8 cellular contexts compared by ENCODE assay signal in genomic region chr7:141975806-141976523, GRCh38. TPM values are rescaled to one million over a fixed set of nuclear protein-coding genes. Genes with fewer than 3 reads are reported as not detected.
A peak's percentile ranks its signal among the peaks of the same experiment; 100 is the strongest.
DNase-seq lines count a peak whose midpoint lies in the region; ATAC-seq and TF ChIP-seq lines count a peak whose summit lies in the region.

No MANE protein-coding gene starts in this region.

- no peak overlapping the region for H3K4ac ChIP-seq in trophoblast cell (ENCODE audit: low read depth, low read length)

- H3K4me1 ChIP-seq in GM23338 (ENCODE audit: insufficient read depth) (no peaks in the 10 kb centered on the region), trophoblast cell (ENCODE audit: control insufficient read depth in 1 of 2, insufficient read depth in 2 of 2, low read length in 2 of 2) (peaks cover 0 to 2% of the 10 kb centered on the region in 2 experiments), upper lobe of left lung (peaks cover 0 to 5% (median 0%) of the 10 kb centered on the region in 4 donors)

- H3K27ac ChIP-seq in GM23338 (ENCODE audit: low read depth) (no peak overlapping the region), trophoblast cell (ENCODE audit: low read depth, low read length) (no peak overlapping the region), upper lobe of left lung (peak overlapping the region in 1 of 4 donors; percentile 77)

- DNase-seq in ELR (ENCODE audit: low read depth) (peak; percentile 61), GM23338 (ENCODE audit: low spot score) (peak; percentile 95), LoVo (ENCODE audit: low spot score) (peak; percentile 86), SK-N-DZ (ENCODE audit: low spot score) (peak; percentile 40), Right ventricle myocardium superior (peak; percentile 75), trophoblast cell (peak; percentile 67 to 90), upper lobe of left lung (peak; percentile 33 to 80)
- peak; percentile 69 for DNase-seq in activated naive CD4-positive, alpha-beta T cell treated with anti-CD3 and anti-CD28 coated beads, Interleukin-2, amount 50 U/mL, for 16 hours

- no peak for TF ChIP-seq POLR2A in upper lobe of left lung (IDR thresholded peaks at IDR 0.05)

- H3K4me3 ChIP-seq in GM23338 (peak overlapping the region; percentile 18), trophoblast cell (ENCODE audit: low read depth, low read length) (no peak overlapping the region), upper lobe of left lung (peak overlapping the region in 3 of 4 donors; percentile 8 to 30 (median 23))

- TF ChIP-seq CTCF in GM23338 (conservative IDR thresholded peaks at IDR 0.05; ENCODE audit: low read depth in 2 of 2) (peak; percentile 97 to 99), upper lobe of left lung (IDR thresholded peaks at IDR 0.05) (peak; percentile 58 to 78 (median 72))

- H3K9me2 ChIP-seq in GM23338 (ENCODE audit: insufficient read depth), result no peaks in the 10 kb centered on the region

- no CpG with 5 or more reads among the region's 21 CpGs for WGBS in trophoblast cell (ENCODE audit: extremely low coverage, insufficient coverage, insufficient read length)
- WGBS in upper lobe of left lung, 2 donors, result 15% methylated on average over 18 to 21 of the region's 21 CpGs

- H3K9ac ChIP-seq in trophoblast cell (ENCODE audit: low read length), result no peak overlapping the region

- TF ChIP-seq EP300 in upper lobe of left lung (IDR thresholded peaks at IDR 0.05), result no peak

- no peak overlapping the region for H2BK12ac ChIP-seq in trophoblast cell (ENCODE audit: low read length)

- H2AK5ac ChIP-seq in trophoblast cell (ENCODE audit: low read length), result no peak overlapping the region

- no peaks in the 10 kb centered on the region for H3K79me1 ChIP-seq in trophoblast cell (ENCODE audit: low read length)

- H3K18ac ChIP-seq in trophoblast cell (ENCODE audit: low read length), result no peak overlapping the region

- no peak overlapping the region for H2BK120ac ChIP-seq in trophoblast cell (ENCODE audit: insufficient read depth, low read length, poor library complexity)

- H4K20me1 ChIP-seq in GM23338 (replicated peaks; ENCODE audit: insufficient read depth), result no peaks in the 10 kb centered on the region

- H3K27me3 ChIP-seq in GM23338 (ENCODE audit: insufficient read depth) (no peaks in the 10 kb centered on the region), trophoblast cell (ENCODE audit: insufficient read depth, low read length) (no peaks in the 10 kb centered on the region), upper lobe of left lung (no peaks in the 10 kb centered on the region)

- no peaks in the 10 kb centered on the region for H3K36me3 ChIP-seq in GM23338 (ENCODE audit: insufficient read depth)
- H3K36me3 ChIP-seq in trophoblast cell (ENCODE audit: control insufficient read depth in 1 of 2, insufficient read depth in 2 of 2, low read length in 2 of 2), result no peaks in the 10 kb centered on the region
- no peaks in the 10 kb centered on the region for H3K36me3 ChIP-seq in upper lobe of left lung

- H4K91ac ChIP-seq in trophoblast cell (ENCODE audit: low read depth, low read length), result no peak overlapping the region

- no peak overlapping the region for H2BK5ac ChIP-seq in trophoblast cell (ENCODE audit: low read depth, low read length, poor library complexity)

- no peak overlapping the region for H3K14ac ChIP-seq in trophoblast cell (ENCODE audit: low read length)

- H3K27ac Mint-ChIP-seq in GM23338, result peak overlapping the region; percentile 39

- H3K4me2 ChIP-seq in GM23338, result peak overlapping the region; percentile 19; the same call in 1 of the 2 replicates
- peak overlapping the region; percentile 66 for H3K4me2 ChIP-seq in trophoblast cell (ENCODE audit: low read length)

- H2AFZ ChIP-seq in GM23338 (peak overlapping the region; percentile 76), trophoblast cell (ENCODE audit: insufficient read depth, low read length, poor library complexity) (peak overlapping the region; percentile 42)

- ATAC-seq in GM23338 (peak; percentile 94), Right ventricle myocardium superior (ENCODE audit: poor library complexity) (peak; percentile 57), upper lobe of left lung (ENCODE audit: low FRiP score in 2 of 2) (peak; percentile 86 to 87)

- peaks cover 5% of the 10 kb centered on the region for H3K27me3 Mint-ChIP-seq in GM23338 (ENCODE audit: insufficient read depth, low read depth, poor library complexity)

- H3K23ac ChIP-seq in trophoblast cell (ENCODE audit: low read length), result no peak overlapping the region

- H3K9me3 ChIP-seq in trophoblast cell (ENCODE audit: insufficient read depth, low read depth, low read length) (no peaks in the 10 kb centered on the region), upper lobe of left lung (no peaks in the 10 kb centered on the region)

- no peak overlapping the region for H4K12ac ChIP-seq in trophoblast cell (ENCODE audit: low read depth, low read length)

- intact Hi-C loops in Right ventricle myocardium superior (cut with DNase I), result no loop called here

- no peaks in the 10 kb centered on the region for H3K36me3 Mint-ChIP-seq in GM23338 (ENCODE audit: low read depth)

- H3K4me3 Mint-ChIP-seq in GM23338, result peak overlapping the region; percentile 12; the same call in 1 of the 3 replicates

- H3K4me1 Mint-ChIP-seq in GM23338, result peaks cover 6% of the 10 kb centered on the region; the same call in 2 of the 3 replicates

- no peaks in the 10 kb centered on the region for H3F3A ChIP-seq in GM23338 (replicated peaks; ENCODE audit: low read depth)

- peak overlapping the region; percentile 10 for H4K8ac ChIP-seq in trophoblast cell (ENCODE audit: low read depth, low read length)

- peaks cover 4% of the 10 kb centered on the region; the same call in 2 of the 3 replicates for H3K9me3 Mint-ChIP-seq in GM23338

- H3K79me2 ChIP-seq in GM23338 (replicated peaks; ENCODE audit: insufficient read depth), result no peaks in the 10 kb centered on the region
- no peaks in the 10 kb centered on the region for H3K79me2 ChIP-seq in trophoblast cell (ENCODE audit: control insufficient read depth, insufficient read depth, low read length, poor library complexity)

TF ChIP-seq in GM23338, 12 proteins besides CTCF, POLR2A, EP300 and RAD21 (continues in another document):
- TF ChIP-seq ETS1 (IDR thresholded peaks at IDR 0.05), result 0 out of 2 replicates have a peak, but pooled peaks have one; percentile 13
- no peak for TF ChIP-seq JUNB (IDR thresholded peaks at IDR 0.05; ENCODE audit: unreplicated experiment)

RNA-seq across cellular contexts. Expression of gene TAS2R38, which starts 2.4 kb away (rescaled TPM):
- 0.24 TPM in 1 of 2 replicates, not detected in the other for total RNA-seq in GM23338 (2014; rRNA removed; shearing (Covaris generic))
- 0.31 TPM in 1 of 2 replicates, not detected in the other for polyA plus RNA-seq in GM23338 (2016; fragmentation: Nextera tagmentation; extraction: Ambion mirVana)
- polyA plus RNA-seq in SK-N-DZ (2014; cell fraction: cytosol; rRNA removed), result not detected in 2 replicates
- not detected in 2 replicates for polyA plus RNA-seq in SK-N-DZ (2014; cell fraction: nucleus; rRNA removed)
- not detected for total RNA-seq in Right ventricle myocardium superior
- not detected in 2 replicates for polyA plus RNA-seq in trophoblast cell (2013)
- not detected for total RNA-seq in upper lobe of left lung

RNA-seq across cellular contexts. Expression of gene MGAM, which starts 19.7 kb away (rescaled TPM):
- 0.03 and 0.23 TPM in 2 replicates for total RNA-seq in GM23338 (2014; rRNA removed; shearing (Covaris generic))
- polyA plus RNA-seq in GM23338 (2016; fragmentation: Nextera tagmentation; extraction: Ambion mirVana), result 0.29 TPM in 1 of 2 replicates, not detected in the other
- polyA plus RNA-seq in SK-N-DZ (2014; cell fraction: cytosol; rRNA removed), result 0.01 TPM in 1 of 2 replicates, not detected in the other
- 0.10 and 2.7 TPM in 2 replicates for polyA plus RNA-seq in SK-N-DZ (2014; cell fraction: nucleus; rRNA removed)
- total RNA-seq in Right ventricle myocardium superior, result 0.65 TPM
- polyA plus RNA-seq in trophoblast cell (2013), result 0.08 and 0.15 TPM in 2 replicates
- total RNA-seq in upper lobe of left lung, result 10 to 100 TPM in 2 of 6 donors, 1 to 10 TPM in 4; 3.5 to 17.3 (median 7.6) TPM

RNA-seq across cellular contexts. Expression of gene CLEC5A, which starts 29.2 kb away (rescaled TPM):
- total RNA-seq in GM23338 (2014; rRNA removed; shearing (Covaris generic)), result not detected in 2 replicates
- polyA plus RNA-seq in GM23338 (2016; fragmentation: Nextera tagmentation; extraction: Ambion mirVana), result not detected in 2 replicates
- not detected in 2 replicates for polyA plus RNA-seq in SK-N-DZ (2014; cell fraction: cytosol; rRNA removed)
- polyA plus RNA-seq in SK-N-DZ (2014; cell fraction: nucleus; rRNA removed), result not detected in 2 replicates
- total RNA-seq in Right ventricle myocardium superior (0.08 TPM), upper lobe of left lung (10 to 100 TPM in 2 of 6 donors, 1 to 10 TPM in 3, not detected in 1; 2.4 to 11.6 (median 6.3) TPM)
- polyA plus RNA-seq in trophoblast cell (2013), result not detected in 2 replicates

RNA-seq across cellular contexts. Expression of gene OR9A4, which starts 59.8 kb away (rescaled TPM):
- 1.6 TPM in 1 of 2 replicates, not detected in the other for total RNA-seq in GM23338 (2014; rRNA removed; shearing (Covaris generic))
- polyA plus RNA-seq in GM23338 (2016; fragmentation: Nextera tagmentation; extraction: Ambion mirVana), result 0.14 TPM in 1 of 2 replicates, not detected in the other
- polyA plus RNA-seq in SK-N-DZ (2014; cell fraction: cytosol; rRNA removed), result not detected in 2 replicates
- not detected in 2 replicates for polyA plus RNA-seq in SK-N-DZ (2014; cell fraction: nucleus; rRNA removed)
- total RNA-seq in Right ventricle myocardium superior, result not detected
- polyA plus RNA-seq in trophoblast cell (2013), result not detected in 2 replicates
- not detected for total RNA-seq in upper lobe of left lung

Comparison
In these comparisons a context has a peak if more than half of its experiments do, and no peak if none do; other contexts are left out.
1. DNase-seq: peak in every context shown above with its lines; median percentile 95 in GM23338; 86 in LoVo; 78 in trophoblast cell; 75 in Right ventricle myocardium superior; 69 in activated naive CD4-positive, alpha-beta T cell treated with anti-CD3 and anti-CD28 coated beads, Interleukin-2, amount 50 U/mL, for 16 hours; 61 in ELR; 56 in upper lobe of left lung; 40 in SK-N-DZ.